25 cellular contexts compared by ENCODE assay signal in the genomic region with DNA sequence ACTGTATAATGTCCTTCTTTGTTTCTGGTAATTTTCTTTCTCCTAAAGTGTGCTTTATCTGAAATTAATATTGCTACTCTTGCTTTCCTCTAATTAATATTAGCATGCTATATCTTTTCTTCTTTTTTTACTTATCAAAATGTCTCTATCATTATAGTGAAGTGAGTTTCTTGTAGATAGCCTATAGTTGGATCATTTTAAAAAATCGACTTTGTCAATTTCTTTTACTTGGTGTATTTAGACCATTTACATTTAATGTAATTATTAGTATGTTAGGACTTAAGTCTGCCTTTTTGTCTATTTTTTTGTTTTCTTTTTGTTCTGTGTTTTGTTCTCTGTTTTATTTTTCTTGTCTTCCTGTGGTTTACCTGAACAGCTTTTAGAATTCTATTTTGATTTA.
"Had no signal": no experiment of that assay in that cellular context is flagged by ENCODE, and none has a peak within 500 bp of the region (broad histone marks: within the 10 kb centered on the region; RNA-seq: fewer than 3 reads in every experiment).

No MANE protein-coding gene starts in this region.

- DNase-seq: islet precursor cell; left ventricle myocardium inferior; mesendoderm; mucosa of descending colon; naive thymus-derived CD4-positive, alpha-beta T cell; nucleus accumbens; pancreas; retina; right cardiac atrium; stimulated activated CD4-positive, alpha-beta T cell treated with anti-CD3 and anti-CD28 coated beads, Interleukin-12 subunit alpha, Interleukin-12 subunit beta, amount 100 ng/mL, for 4 hours; stimulated activated CD4-positive, alpha-beta T cell treated with anti-CD3 and anti-CD28 coated beads, Interleukin-15, amount 100 ng/mL, for 24 hours; stimulated activated CD4-positive, alpha-beta T cell treated with anti-CD3 and anti-CD28 coated beads, Interleukin-2, amount 100 ng/mL, for 24 hours; stimulated activated CD4-positive, alpha-beta T cell treated with anti-CD3 and anti-CD28 coated beads, Interleukin-4, amount 100 ng/mL, for 1 hour; stimulated activated naive B cell treated with anti-CD40 and anti-IgM and Interleukin-4, amounts not matched to agents 10 μg/mL and 1 μg/mL and 100 μg/mL, for 72 hours; stimulated activated naive CD8-positive, alpha-beta T cell treated with anti-CD3 and anti-CD28 coated beads, Interleukin-15, Interleukin-2, amounts not matched to agents 100 U/mL and 50 U/mL, for 24 hours; stomach; testis; thyroid gland; transverse colon; upper lobe of left lung had no signal

- H3K4me1 ChIP-seq: left ventricle myocardium inferior, pancreas, prostate gland, stomach, testis, thyroid gland, transverse colon, upper lobe of left lung, vagina had no signal

- H3K36me3 ChIP-seq: left ventricle myocardium inferior, pancreas, prostate gland, stomach, thyroid gland, transverse colon, upper lobe of left lung, vagina had no signal

- FAIRE-seq: pancreas had no signal

- H3K4me3 ChIP-seq: left ventricle myocardium inferior, lung, mucosa of descending colon, pancreas, prostate gland, skin epidermis, stomach, testis, thyroid gland, transverse colon, upper lobe of left lung, vagina had no signal

- H3K27me3 ChIP-seq: pancreas, testis, thyroid gland, transverse colon, upper lobe of left lung, vagina had no signal

- ATAC-seq: mucosa of descending colon; naive thymus-derived CD4-positive, alpha-beta T cell; pancreas; right cardiac atrium; sciatic nerve; stimulated activated naive B cell treated with anti-CD40 and anti-IgM and Interleukin-4, amounts not matched to agents 10 μg/mL and 1 μg/mL and 100 μg/mL, for 72 hours; stimulated activated naive CD8-positive, alpha-beta T cell treated with anti-CD3 and anti-CD28 coated beads, Interleukin-15, Interleukin-2, amounts not matched to agents 100 U/mL and 50 U/mL, for 24 hours had no signal

- H3K9me3 ChIP-seq: pancreas, prostate gland, testis, thyroid gland had no signal

- H3K27ac ChIP-seq: left ventricle myocardium inferior, pancreas, prostate gland, skin epidermis, stomach, testis, thyroid gland, transverse colon, upper lobe of left lung, vagina had no signal
